Comparison of ENCODE assay signal across 9 cellular contexts in genomic region chr9:130939405-130939941, GRCh38. TPM values are rescaled to one million over a fixed set of nuclear protein-coding genes. Genes with fewer than 3 reads are reported as not detected.
DNase-seq lines count a peak whose midpoint lies in the region; ATAC-seq and TF ChIP-seq lines count a peak whose summit lies in the region.
"Had no signal": no experiment of that assay in that cellular context is flagged by ENCODE, and none has a peak within 500 bp of the region (broad histone marks: within the 10 kb centered on the region; RNA-seq: fewer than 3 reads in every experiment).

No MANE protein-coding gene starts in this region.

- H3K4me3 Mint-ChIP-seq in activated naive CD4-positive, alpha-beta T cell treated with anti-CD3 and anti-CD28 coated beads, Interleukin-2, amount 50 U/mL, for 24 hours: peak overlapping the region; percentile 11
- peak overlapping the region; percentile 59 for H3K4me3 Mint-ChIP-seq in type B pancreatic cell
- H3K4me3 Mint-ChIP-seq in activated CD4-positive, alpha-beta T cell treated with anti-CD3 and anti-CD28 coated beads, Interleukin-2, amount 10 ng/mL, durations not matched to agents 7 days and 5 days: no peak overlapping the region
- no peak overlapping the region for H3K4me3 Mint-ChIP-seq in CD8-positive, alpha-beta memory T cell

- peaks cover 6% of the 10 kb centered on the region for H3K4me1 ChIP-seq in CD8-positive, alpha-beta memory T cell (ENCODE audit: insufficient read depth, low read length)

- POLR2A ChIA-PET in activated CD4-positive, alpha-beta T cell treated with anti-CD3 and anti-CD28 coated beads, Interleukin-2, amount 10 ng/mL, durations not matched to agents 7 days and 5 days (lab: Charles Lee): no interaction called here
- POLR2A ChIA-PET in CD8-positive, alpha-beta memory T cell (lab: Charles Lee): no interaction called here

- intact Hi-C loops in left colon (cut with DNase I, micrococcal nuclease): loop anchor here in 1 of 2 donors (5.0 kb wide), 1 partner anchor 237 kb away; no protein-coding TSS in a partner anchor

- TF ChIP-seq CTCF in astrocyte of the cerebellum (IDR thresholded peaks at IDR 0.05; ENCODE audit: low read depth, low read length, missing control alignments): no peak
- TF ChIP-seq CTCF in type B pancreatic cell (conservative IDR thresholded peaks at IDR 0.05): peak; percentile 18

- H3K27ac Mint-ChIP-seq in activated naive CD4-positive, alpha-beta T cell treated with anti-CD3 and anti-CD28 coated beads, Interleukin-2, amount 50 U/mL, for 24 hours: no peak overlapping the region
- no peak overlapping the region for H3K27ac Mint-ChIP-seq in type B pancreatic cell
- no peak overlapping the region for H3K27ac Mint-ChIP-seq in activated CD4-positive, alpha-beta T cell treated with anti-CD3 and anti-CD28 coated beads, Interleukin-2, amount 10 ng/mL, durations not matched to agents 7 days and 5 days
- H3K27ac Mint-ChIP-seq in CD8-positive, alpha-beta memory T cell: no peak overlapping the region

- no peaks in the 10 kb centered on the region for H3K36me3 ChIP-seq in CD8-positive, alpha-beta memory T cell (ENCODE audit: insufficient read depth, low read length)

- CTCF ChIA-PET in activated CD4-positive, alpha-beta T cell treated with anti-CD3 and anti-CD28 coated beads, Interleukin-2, amount 10 ng/mL, durations not matched to agents 7 days and 5 days (lab: Charles Lee): interaction anchor here (0.5 kb wide), 1 partner anchor 311 kb away, joined by 3 read pairs; no protein-coding TSS in a partner anchor
- CTCF ChIA-PET in CD8-positive, alpha-beta memory T cell (lab: Charles Lee): no interaction called here

- no peaks in the 10 kb centered on the region for H3K9me3 Mint-ChIP-seq in activated naive CD4-positive, alpha-beta T cell treated with anti-CD3 and anti-CD28 coated beads, Interleukin-2, amount 50 U/mL, for 24 hours
- H3K9me3 Mint-ChIP-seq in type B pancreatic cell: no peaks in the 10 kb centered on the region
- H3K9me3 Mint-ChIP-seq in activated CD4-positive, alpha-beta T cell treated with anti-CD3 and anti-CD28 coated beads, Interleukin-2, amount 10 ng/mL, durations not matched to agents 7 days and 5 days: no peaks in the 10 kb centered on the region
- no peaks in the 10 kb centered on the region for H3K9me3 Mint-ChIP-seq in CD8-positive, alpha-beta memory T cell

- no peak overlapping the region for H3K27ac ChIP-seq in CD8-positive, alpha-beta memory T cell (ENCODE audit: low read depth, low read length)

- peak overlapping the region; percentile 48 for H3K4me3 ChIP-seq in astrocyte of the cerebellum (ENCODE audit: low read depth, low read length)
- H3K4me3 ChIP-seq in CD8-positive, alpha-beta memory T cell (ENCODE audit: low read length): no peak overlapping the region

- H3K27me3 ChIP-seq in CD8-positive, alpha-beta memory T cell (ENCODE audit: insufficient read depth, low read length, poor library complexity, severe bottlenecking): peaks cover 69% of the 10 kb centered on the region

- in situ Hi-C loops in astrocyte of the cerebellum (cut with HindIII; ENCODE audit: low sequenced_read_pairs): no loop called here

- no peaks in the 10 kb centered on the region for H3K9me3 ChIP-seq in CD8-positive, alpha-beta memory T cell (ENCODE audit: low read length)

- H3K27me3 Mint-ChIP-seq in activated naive CD4-positive, alpha-beta T cell treated with anti-CD3 and anti-CD28 coated beads, Interleukin-2, amount 50 U/mL, for 24 hours: peaks cover 44% of the 10 kb centered on the region
- peaks cover 77% of the 10 kb centered on the region for H3K27me3 Mint-ChIP-seq in type B pancreatic cell
- H3K27me3 Mint-ChIP-seq in activated CD4-positive, alpha-beta T cell treated with anti-CD3 and anti-CD28 coated beads, Interleukin-2, amount 10 ng/mL, durations not matched to agents 7 days and 5 days: peaks cover 50% of the 10 kb centered on the region
- H3K27me3 Mint-ChIP-seq in CD8-positive, alpha-beta memory T cell: peaks cover 28 to 65% of the 10 kb centered on the region in 2 donors

- ATAC-seq in left colon (peak; percentile 33), HG03571 (IDR thresholded peaks at IDR 0.05; ENCODE audit: unreplicated experiment) (no peak)
- ATAC-seq: left lobe of liver had no signal

- no peaks in the 10 kb centered on the region for H3K36me3 Mint-ChIP-seq in activated naive CD4-positive, alpha-beta T cell treated with anti-CD3 and anti-CD28 coated beads, Interleukin-2, amount 50 U/mL, for 24 hours
- H3K36me3 Mint-ChIP-seq in type B pancreatic cell: no peaks in the 10 kb centered on the region
- no peaks in the 10 kb centered on the region for H3K36me3 Mint-ChIP-seq in activated CD4-positive, alpha-beta T cell treated with anti-CD3 and anti-CD28 coated beads, Interleukin-2, amount 10 ng/mL, durations not matched to agents 7 days and 5 days (ENCODE audit: low read depth)
- no peaks in the 10 kb centered on the region for H3K36me3 Mint-ChIP-seq in CD8-positive, alpha-beta memory T cell

- no peak for DNase-seq in activated naive CD4-positive, alpha-beta T cell treated with anti-CD3 and anti-CD28 coated beads, Interleukin-2, amount 50 U/mL, for 16 hours
- no peak for DNase-seq in astrocyte of the cerebellum (ENCODE audit: low read depth)
- peak in 1 of 2 donors; percentile 43 for DNase-seq in left colon
- no peak for DNase-seq in type B pancreatic cell (ENCODE audit: extremely low spot score, unreplicated experiment)
- DNase-seq in activated CD4-positive, alpha-beta T cell treated with anti-CD3 and anti-CD28 coated beads, Interleukin-2, amount 10 ng/mL, durations not matched to agents 7 days and 5 days: no peak
- no peak for DNase-seq in CD8-positive, alpha-beta memory T cell

- peaks cover 12% of the 10 kb centered on the region for H3K4me1 Mint-ChIP-seq in activated naive CD4-positive, alpha-beta T cell treated with anti-CD3 and anti-CD28 coated beads, Interleukin-2, amount 50 U/mL, for 24 hours
- peaks cover 11% of the 10 kb centered on the region for H3K4me1 Mint-ChIP-seq in type B pancreatic cell (ENCODE audit: unreplicated experiment)
- H3K4me1 Mint-ChIP-seq in activated CD4-positive, alpha-beta T cell treated with anti-CD3 and anti-CD28 coated beads, Interleukin-2, amount 10 ng/mL, durations not matched to agents 7 days and 5 days: peaks cover 13% of the 10 kb centered on the region
- peaks cover 8 to 21% (median 9%) of the 10 kb centered on the region in 3 donors for H3K4me1 Mint-ChIP-seq in CD8-positive, alpha-beta memory T cell

RNA-seq across cellular contexts. Expression of gene FIBCD1, which starts 0.4 kb away (rescaled TPM):
- 1 to 10 TPM; 7.9 to 9.6 TPM for total RNA-seq in left colon
- 0.53 and 0.76 TPM in 2 replicates for total RNA-seq in type B pancreatic cell (ENCODE audit: low replicate concordance)
- not detected for total RNA-seq in activated CD4-positive, alpha-beta T cell treated with anti-CD3 and anti-CD28 coated beads, Interleukin-2, amount 10 ng/mL, durations not matched to agents 7 days and 5 days
- total RNA-seq in CD8-positive, alpha-beta memory T cell: not detected
- not detected for polyA plus RNA-seq in CD8-positive, alpha-beta memory T cell
- total RNA-seq: left lobe of liver had no signal

RNA-seq across cellular contexts. Expression of gene QRFP, which starts 42.9 kb away (rescaled TPM):
- total RNA-seq in left colon (not detected), type B pancreatic cell (ENCODE audit: low replicate concordance) (not detected in 2 replicates)
- not detected for total RNA-seq in activated CD4-positive, alpha-beta T cell treated with anti-CD3 and anti-CD28 coated beads, Interleukin-2, amount 10 ng/mL, durations not matched to agents 7 days and 5 days
- not detected for total RNA-seq in CD8-positive, alpha-beta memory T cell
- polyA plus RNA-seq in CD8-positive, alpha-beta memory T cell: not detected
- total RNA-seq: left lobe of liver had no signal

Comparison
In these comparisons a context has a peak if more than half of its experiments do, and no peak if none do; other contexts are left out.
1. H3K4me3 Mint-ChIP-seq: peak in activated naive CD4-positive, alpha-beta T cell treated with anti-CD3 and anti-CD28 coated beads, Interleukin-2, amount 50 U/mL, for 24 hours (single experiment) and type B pancreatic cell (single experiment); none in activated CD4-positive, alpha-beta T cell treated with anti-CD3 and anti-CD28 coated beads, Interleukin-2, amount 10 ng/mL, durations not matched to agents 7 days and 5 days (single experiment) and CD8-positive, alpha-beta memory T cell (0 of 7).